Comparison of ENCODE assay signal across 19 cellular contexts in genomic region chr6:51790946-51791345, GRCh38.
"Had no signal": no experiment of that assay in that cellular context is flagged by ENCODE, and none has a peak within 500 bp of the region (broad histone marks: within the 10 kb centered on the region; RNA-seq: fewer than 3 reads in every experiment).

No MANE protein-coding gene starts in this region.

- H3K79me2 ChIP-seq: hepatocyte had no signal

- H3K4me3 ChIP-seq: coronary artery, dorsolateral prefrontal cortex, esophagus muscularis mucosa, gastroesophageal sphincter, heart left ventricle, hepatocyte, left lung, lower lobe of right lung, mucosa of descending colon had no signal

- H3K4me1 ChIP-seq: esophagus muscularis mucosa, gastroesophageal sphincter, heart left ventricle, left lung, lower lobe of right lung had no signal

- H3K4me2 ChIP-seq: hepatocyte had no signal

- H3K36me3 ChIP-seq: esophagus muscularis mucosa, gastroesophageal sphincter, heart left ventricle, left lung, lower lobe of right lung had no signal

- H2AFZ ChIP-seq: hepatocyte had no signal

- ATAC-seq: foreskin keratinocyte, gastroesophageal sphincter, heart left ventricle, left cardiac atrium, left lung, left ventricle myocardium superior, lower lobe of right lung, mucosa of descending colon had no signal

- DNase-seq: dermis blood vessel endothelial cell; dorsolateral prefrontal cortex; effector CD4-positive, alpha-beta T cell; effector memory CD4-positive, alpha-beta T cell; foreskin keratinocyte; heart left ventricle; hypothalamus; immature natural killer cell; left cardiac atrium; left lung; left ventricle myocardium superior; lower lobe of right lung; mesenchymal stem cell; mucosa of descending colon; naive B cell had no signal

- H3K27ac ChIP-seq: coronary artery, dorsolateral prefrontal cortex, esophagus muscularis mucosa, foreskin keratinocyte, gastroesophageal sphincter, heart left ventricle, hepatocyte, left lung, lower lobe of right lung had no signal

- H3K9me3 ChIP-seq: mucosa of descending colon had no signal
